In genomic region chr1:9651565-9652378, GRCh38 we compare ENCODE assay signal across 1 cellular context.
A peak's percentile ranks its signal among the peaks of the same experiment; 100 is the strongest.
TF ChIP-seq lines count a peak whose summit lies in the region.

PIK3CD (plus strand) TSS chr1:9651731; CDS start chr1:9710456, 58,725 bp downstream.

TF ChIP-seq in H1, 55 proteins besides CTCF, POLR2A, EP300 and RAD21 (continued from another document):
- TF ChIP-seq ATF2 (IDR thresholded peaks at IDR 0.05; ENCODE audit: low read length): no peak
- TF ChIP-seq POU5F1 (IDR thresholded peaks at IDR 0.05; ENCODE audit: low read depth, low read length): no peak
- TF ChIP-seq TAF7 (optimal IDR thresholded peaks at IDR 0.05; ENCODE audit: borderline replicate concordance, low read depth, low read length): no peak
- peak; percentile 84 for TF ChIP-seq KDM4A (IDR thresholded peaks at IDR 0.05; ENCODE audit: low read depth, low read length, severe bottlenecking)
- peak; percentile 35; the same call in 1 of the 2 replicates for TF ChIP-seq PHF8 (conservative IDR thresholded peaks at IDR 0.05; ENCODE audit: low read depth, low read length)
- TF ChIP-seq RXRA (IDR thresholded peaks at IDR 0.05; ENCODE audit: insufficient read depth, low read depth, low read length): no peak
- no peak; the same call in 1 of the 2 replicates for TF ChIP-seq GABPA (IDR thresholded peaks at IDR 0.05; ENCODE audit: borderline replicate concordance, insufficient read depth, low read length)
- no peak for TF ChIP-seq SIRT6 (IDR thresholded peaks at IDR 0.05; ENCODE audit: low read length)
- no peak for TF ChIP-seq FOSL1 (IDR thresholded peaks at IDR 0.05; ENCODE audit: insufficient read depth, low read depth, low read length)
- TF ChIP-seq CEBPB (IDR thresholded peaks at IDR 0.05; ENCODE audit: low read depth, low read length): no peak
- no peak for TF ChIP-seq BCL11A (IDR thresholded peaks at IDR 0.05; ENCODE audit: low read depth in 2 of 2, low read length in 2 of 2)
- 0 out of 2 replicates have a peak, but pooled peaks have one; percentile 33 for TF ChIP-seq TAF1 (IDR thresholded peaks at IDR 0.05; ENCODE audit: low read depth, low read length)
- peak; percentile 48 for TF ChIP-seq E2F6 (IDR thresholded peaks at IDR 0.05)
- TF ChIP-seq TEAD4 (IDR thresholded peaks at IDR 0.05; ENCODE audit: low read depth, low read length): no peak
- TF ChIP-seq CREB1 (IDR thresholded peaks at IDR 0.05): no peak
- TF ChIP-seq USF2 (IDR thresholded peaks at IDR 0.05; ENCODE audit: low read length): no peak
- no peak for TF ChIP-seq CHD1 (IDR thresholded peaks at IDR 0.05; ENCODE audit: low read depth, low read length)
- TF ChIP-seq EZH2 (IDR thresholded peaks at IDR 0.05; ENCODE audit: low read depth, low read length, severe bottlenecking): peak; percentile 55
- TF ChIP-seq ASH2L (IDR thresholded peaks at IDR 0.05; ENCODE audit: low read length): peak; percentile 31
TF ChIP-seq in H1: peak in this region for 7.
